ENCODE assay signal across 8 cellular contexts in the genomic region with DNA sequence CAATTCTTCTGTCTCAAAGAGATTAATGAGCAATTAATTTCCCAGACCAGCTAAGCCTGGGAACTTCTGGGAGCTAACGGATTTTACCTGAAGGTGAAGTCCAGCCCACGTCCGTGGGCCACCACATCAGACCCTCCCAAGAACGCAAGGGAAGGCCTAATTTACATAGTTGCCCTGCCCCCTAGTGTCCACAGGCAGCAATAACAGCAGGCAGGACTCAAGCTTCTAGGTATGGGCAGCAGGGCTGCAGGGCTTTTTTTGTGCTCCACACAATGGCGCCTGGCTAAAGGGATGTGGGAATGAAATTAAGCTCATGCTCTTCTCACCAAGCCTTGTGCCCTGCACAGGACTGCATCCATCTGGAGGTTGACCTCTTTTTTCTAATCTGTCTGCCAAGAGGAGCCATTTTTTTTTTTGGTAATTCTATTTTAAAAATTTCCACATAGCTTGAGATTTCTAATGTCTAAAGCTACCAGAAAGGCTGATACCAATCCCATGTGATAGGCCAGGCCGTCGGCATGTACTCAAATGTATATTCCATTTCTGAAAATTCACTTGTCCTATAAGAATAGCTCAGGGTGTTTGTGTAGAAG.
DNase-seq lines count a peak whose midpoint lies in the region; ATAC-seq and TF ChIP-seq lines count a peak whose summit lies in the region.

No MANE protein-coding gene starts in this region.

- H3K27ac ChIP-seq in MM.1S (ENCODE audit: low read length) (no peak overlapping the region), iPS DF 6.9 (ENCODE audit: low read length) (no peak overlapping the region)

- no peak overlapping the region for H3K27ac Mint-ChIP-seq in T-helper 2 cell treated with Interferon-gamma antibody and Interleukin-4, amounts not matched to agents 5 μg/mL and 100 μg/mL, for 36 hours

- no peaks in the 10 kb centered on the region for H3F3A ChIP-seq in MM.1S (ENCODE audit: insufficient read depth, low read length)

- no peaks in the 10 kb centered on the region for H4K20me1 ChIP-seq in MM.1S (ENCODE audit: insufficient read depth, low read length)

- H3K9me3 ChIP-seq in MM.1S (replicated peaks; ENCODE audit: insufficient read depth, low read length) (no peaks in the 10 kb centered on the region), iPS DF 6.9 (ENCODE audit: control insufficient read depth, insufficient read depth, low read length) (no peaks in the 10 kb centered on the region)

- no peaks in the 10 kb centered on the region for H3K79me2 ChIP-seq in MM.1S (ENCODE audit: low read length)

- DNase-seq in DMS114 treated with DMSO at 0.1 percent for 48 hours (lab: John Stamatoyannopoulos, UW; ENCODE audit: unreplicated experiment): peak; percentile 46
- peak; percentile 66 for DNase-seq in MM.1S
- peak; percentile 12 for DNase-seq in T-helper 2 cell treated with Interferon-gamma antibody and Interleukin-4, amounts not matched to agents 5 μg/mL and 100 μg/mL, for 36 hours (ENCODE audit: low spot score)
- peak; percentile 61 for DNase-seq in astrocyte of the spinal cord (ENCODE audit: low read depth, low spot score)
- peak; percentile 35 for DNase-seq in iPS DF 6.9 (ENCODE audit: low read depth, low spot score)
- peak; percentile 52 for DNase-seq in stimulated activated CD4-positive, alpha-beta T cell treated with anti-CD3 and anti-CD28 coated beads, Interleukin-15, amount 100 ng/mL, for 24 hours

- H3K4me2 ChIP-seq in MM.1S (ENCODE audit: low read depth, low read length): peak overlapping the region; percentile 39

- peaks cover 3% of the 10 kb centered on the region for H3K4me1 Mint-ChIP-seq in T-helper 2 cell treated with Interferon-gamma antibody and Interleukin-4, amounts not matched to agents 5 μg/mL and 100 μg/mL, for 36 hours (ENCODE audit: low read depth)

- no peak overlapping the region for H3K4me3 Mint-ChIP-seq in T-helper 2 cell treated with Interferon-gamma antibody and Interleukin-4, amounts not matched to agents 5 μg/mL and 100 μg/mL, for 36 hours

- no peaks in the 10 kb centered on the region for H3K9me3 Mint-ChIP-seq in T-helper 2 cell treated with Interferon-gamma antibody and Interleukin-4, amounts not matched to agents 5 μg/mL and 100 μg/mL, for 36 hours

- H3K36me3 ChIP-seq in MM.1S (replicated peaks; ENCODE audit: insufficient read depth, low read length) (no peaks in the 10 kb centered on the region), iPS DF 6.9 (ENCODE audit: control insufficient read depth, insufficient read depth, low read length) (no peaks in the 10 kb centered on the region)

- peak overlapping the region; percentile 75 for H2AFZ ChIP-seq in MM.1S (ENCODE audit: low read length)

- H3K27me3 Mint-ChIP-seq in T-helper 2 cell treated with Interferon-gamma antibody and Interleukin-4, amounts not matched to agents 5 μg/mL and 100 μg/mL, for 36 hours (ENCODE audit: low read depth): peaks cover 15% of the 10 kb centered on the region

- H3K36me3 Mint-ChIP-seq in T-helper 2 cell treated with Interferon-gamma antibody and Interleukin-4, amounts not matched to agents 5 μg/mL and 100 μg/mL, for 36 hours (ENCODE audit: low read depth): no peaks in the 10 kb centered on the region

- no peak overlapping the region for H3K9ac ChIP-seq in MM.1S (ENCODE audit: low read length)

- H3K4me3 ChIP-seq in MM.1S (ENCODE audit: low read length) (no peak overlapping the region), astrocyte of the spinal cord (ENCODE audit: low read depth, low read length) (no peak overlapping the region), iPS DF 6.9 (ENCODE audit: low read length) (no peak overlapping the region)

- H3K9me2 ChIP-seq in MM.1S (replicated peaks; ENCODE audit: insufficient read depth, low read length): no peaks in the 10 kb centered on the region

- in situ Hi-C loops in astrocyte of the spinal cord (cut with HindIII; ENCODE audit: low sequenced_read_pairs): no loop called here

- peak; percentile 46 for ATAC-seq in GM21576 (IDR thresholded peaks at IDR 0.05; ENCODE audit: unreplicated experiment)
- no peak for ATAC-seq in HG03571 (IDR thresholded peaks at IDR 0.05; ENCODE audit: unreplicated experiment)

- TF ChIP-seq CTCF in MM.1S (IDR thresholded peaks at IDR 0.05; ENCODE audit: low read length): peak; percentile 90
- peak; percentile 90 for TF ChIP-seq CTCF in astrocyte of the spinal cord (IDR thresholded peaks at IDR 0.05; ENCODE audit: low read depth, low read length)

- WGBS in iPS DF 6.9 (ENCODE audit: insufficient coverage, insufficient read length): no CpG with 5 or more reads among the region's 7 CpGs

- H3K27me3 ChIP-seq in MM.1S (replicated peaks; ENCODE audit: insufficient read depth, low read length): no peaks in the 10 kb centered on the region
- H3K27me3 ChIP-seq in iPS DF 6.9 (ENCODE audit: control insufficient read depth, insufficient read depth, low read length): no peaks in the 10 kb centered on the region

- peaks cover 7% of the 10 kb centered on the region; the same call in 1 of the 2 replicates for H3K4me1 ChIP-seq in MM.1S (ENCODE audit: low read length)
- no peaks in the 10 kb centered on the region for H3K4me1 ChIP-seq in iPS DF 6.9 (ENCODE audit: control insufficient read depth, insufficient read depth, low read length)

Comparison
In these comparisons a context has a peak if more than half of its experiments do, and no peak if none do; other contexts are left out.
1. DNase-seq: peak in every context shown above with its lines; median percentile 66 in MM.1S; 61 in astrocyte of the spinal cord; 52 in stimulated activated CD4-positive, alpha-beta T cell treated with anti-CD3 and anti-CD28 coated beads, Interleukin-15, amount 100 ng/mL, for 24 hours; 46 in DMS114 treated with DMSO at 0.1 percent for 48 hours; 35 in iPS DF 6.9; 12 in T-helper 2 cell treated with Interferon-gamma antibody and Interleukin-4, amounts not matched to agents 5 μg/mL and 100 μg/mL, for 36 hours.